ENCODE assay signal across 8 cellular contexts in genomic region chr15:100601158-100601557, GRCh38. TPM values are rescaled to one million over a fixed set of nuclear protein-coding genes. Genes with fewer than 3 reads are reported as not detected.
A peak's percentile ranks its signal among the peaks of the same experiment; 100 is the strongest.
DNase-seq lines count a peak whose midpoint lies in the region; ATAC-seq and TF ChIP-seq lines count a peak whose summit lies in the region.

No MANE protein-coding gene starts in this region.

- H3K36me3 ChIP-seq in GM23248 (ENCODE audit: low read depth) = peaks cover 5% of the 10 kb centered on the region; the same call in 1 of the 2 replicates
- peaks cover 18% of the 10 kb centered on the region for H3K36me3 ChIP-seq in PC-9 (ENCODE audit: low read depth)
- H3K36me3 ChIP-seq in lower lobe of right lung = peaks cover 8% of the 10 kb centered on the region
- H3K36me3 ChIP-seq in transverse colon = peaks cover 0 to 9% (median 0%) of the 10 kb centered on the region in 4 donors

- H3K9ac ChIP-seq in GM23248 = peak overlapping the region; percentile 90

- H3K4me3 ChIP-seq in GM23248 = peak overlapping the region; percentile 95
- peak overlapping the region; percentile 83 for H3K4me3 ChIP-seq in PC-9
- H3K4me3 ChIP-seq in lower lobe of right lung = peak overlapping the region; percentile 93
- peak overlapping the region; percentile 69 to 91 (median 85) for H3K4me3 ChIP-seq in transverse colon

- WGBS in GM23248 (ENCODE audit: low coverage in 1 of 2, low lambda C conversion rate in 2 of 2, missing lambda C conversion rate in 2 of 2), 2 experiments = 0 to 2% methylated on average over 10 of the region's 10 CpGs
- WGBS in transverse colon (ENCODE audit: low coverage in 1 of 2), 2 donors = 0 to 2% methylated on average over 9 to 10 of the region's 10 CpGs

- no TSS peak for BruUV-seq in PC-9 (replicated peaks; lab: Mats Ljungman, UMichigan)

- peak; percentile 54 for DNase-seq in GM23248
- peak in 1 of 2 experiments; percentile 3 for DNase-seq in PC-9
- peak; percentile 32 for DNase-seq in astrocyte of the hippocampus (ENCODE audit: low read depth, low spot score)
- peak; percentile 46 for DNase-seq in lower lobe of right lung
- DNase-seq in transverse colon = no peak

- H3K4me2 ChIP-seq in GM23248 (ENCODE audit: unreplicated experiment) (peak overlapping the region; percentile 93), PC-9 (peak overlapping the region; percentile 95)

- no peak for TF ChIP-seq POLR2A in transverse colon (IDR thresholded peaks at IDR 0.05)

- H3K27ac ChIP-seq in GM23248 (peak overlapping the region; percentile 47), PC-9 (no peak overlapping the region), lower lobe of right lung (peak overlapping the region; percentile 83), transverse colon (peak overlapping the region in 3 of 4 donors; percentile 79 to 90 (median 82))

- no peaks in the 10 kb centered on the region for H3K27me3 ChIP-seq in GM23248 (replicated peaks; ENCODE audit: insufficient read depth)
- no peaks in the 10 kb centered on the region for H3K27me3 ChIP-seq in PC-9 (ENCODE audit: insufficient read depth, low read depth)
- H3K27me3 ChIP-seq in lower lobe of right lung (ENCODE audit: low read depth) = no peaks in the 10 kb centered on the region
- H3K27me3 ChIP-seq in transverse colon = no peaks in the 10 kb centered on the region

- H3K9me2 ChIP-seq in GM23248 (ENCODE audit: insufficient read depth) (no peaks in the 10 kb centered on the region), PC-9 (ENCODE audit: insufficient read depth) (no peaks in the 10 kb centered on the region)

- no peak for TF ChIP-seq CTCF in PC-9 (conservative IDR thresholded peaks at IDR 0.05)
- TF ChIP-seq CTCF in lower lobe of right lung (IDR thresholded peaks at IDR 0.05) = no peak
- no peak for TF ChIP-seq CTCF in transverse colon (IDR thresholded peaks at IDR 0.05)

- ATAC-seq in lower lobe of right lung (no peak), GM19351 (IDR thresholded peaks at IDR 0.05; ENCODE audit: unreplicated experiment) (no peak), HG03439 (IDR thresholded peaks at IDR 0.05; ENCODE audit: unreplicated experiment) (no peak), HG03571 (IDR thresholded peaks at IDR 0.05; ENCODE audit: unreplicated experiment) (no peak)

- intact Hi-C loops in PC-9 (cut with micrococcal nuclease; ENCODE audit: unreplicated experiment) (loop anchor here (5.0 to 10.0 kb wide), 3 partner anchors 651 to 1326 kb away; partner anchors contain the start of gene CHSY1), lower lobe of right lung (cut with DNase I) (no loop called here), transverse colon (cut with DNase I; ENCODE audit: low total_unique reads) (no loop called here)

- TF ChIP-seq EP300 in transverse colon (IDR thresholded peaks at IDR 0.05; ENCODE audit: low read depth) = no peak

- H2AFZ ChIP-seq in GM23248 (peak overlapping the region; percentile 93), PC-9 (peak overlapping the region; percentile 96)

- H3F3A ChIP-seq in GM23248 (ENCODE audit: insufficient read depth) (no peaks in the 10 kb centered on the region), PC-9 (ENCODE audit: insufficient read depth, low read depth) (no peaks in the 10 kb centered on the region)

- POLR2A ChIA-PET in PC-9 (lab: Charles Lee; ENCODE audit: unreplicated experiment) = no interaction called here

- no peaks in the 10 kb centered on the region for H3K9me3 ChIP-seq in GM23248 (ENCODE audit: low read depth)
- H3K9me3 ChIP-seq in PC-9 (ENCODE audit: insufficient read depth, low read depth) = no peaks in the 10 kb centered on the region
- H3K9me3 ChIP-seq in lower lobe of right lung = no peaks in the 10 kb centered on the region
- no peaks in the 10 kb centered on the region for H3K9me3 ChIP-seq in transverse colon

- in situ Hi-C loops in GM23248 (cut with MboI) = no loop called here
- in situ Hi-C loops in transverse colon (cut with MboI; ENCODE audit: low pct_ligation_motif_present in 1 of 4, low pct_unique_long_range_greater_than_20kb in 1 of 4, low sequenced_read_pairs in 3 of 4) = no loop called here

- peaks cover 19% of the 10 kb centered on the region; the same call in 1 of the 2 replicates for H3K4me1 ChIP-seq in GM23248 (ENCODE audit: insufficient read depth)
- H3K4me1 ChIP-seq in PC-9 (replicated peaks; ENCODE audit: insufficient read depth) = peaks cover 20% of the 10 kb centered on the region
- peaks cover 32% of the 10 kb centered on the region for H3K4me1 ChIP-seq in lower lobe of right lung
- peaks cover 12 to 54% (median 23%) of the 10 kb centered on the region in 4 donors for H3K4me1 ChIP-seq in transverse colon

- H3K79me2 ChIP-seq in GM23248 (ENCODE audit: insufficient read depth) = peaks cover 95% of the 10 kb centered on the region
- H3K79me2 ChIP-seq in PC-9 (ENCODE audit: low read depth) = peaks cover 90% of the 10 kb centered on the region

- CTCF ChIA-PET in PC-9 (lab: Charles Lee) = no interaction called here

- no peaks in the 10 kb centered on the region for H4K20me1 ChIP-seq in GM23248 (ENCODE audit: insufficient read depth)
- H4K20me1 ChIP-seq in PC-9 (ENCODE audit: insufficient read depth) = peaks cover 2% of the 10 kb centered on the region; the same call in 1 of the 2 replicates

RNA-seq across cellular contexts. Expression of gene LINS1, which starts 0.8 kb away (rescaled TPM):
- 13.6 and 20.4 TPM in 2 replicates for total RNA-seq in GM23248 (2014; rRNA removed; shearing (Covaris generic))
- polyA plus RNA-seq in GM23248 (2016; fragmentation: Nextera tagmentation; extraction: Ambion mirVana) = 6.8 and 9.6 TPM in 2 replicates
- total RNA-seq in PC-9 (2021) = 7.0 and 10.9 TPM in 2 replicates
- total RNA-seq in lower lobe of right lung = 18.8 TPM
- 10 to 100 TPM; 24.7 to 48.9 (median 39.2) TPM for total RNA-seq in transverse colon

RNA-seq across cellular contexts. Expression of gene ASB7, which starts 1.2 kb away (rescaled TPM):
- 9.4 and 13.2 TPM in 2 replicates for total RNA-seq in GM23248 (2014; rRNA removed; shearing (Covaris generic))
- 7.8 and 8.1 TPM in 2 replicates for polyA plus RNA-seq in GM23248 (2016; fragmentation: Nextera tagmentation; extraction: Ambion mirVana)
- total RNA-seq in PC-9 (2021) (17.9 and 19.0 TPM in 2 replicates), lower lobe of right lung (14.3 TPM), transverse colon (10 to 100 TPM; 29.9 to 45.3 (median 35.3) TPM)
